Comparison of ENCODE assay signal across 16 cellular contexts in genomic region chr4:120754590-120754989, GRCh38.
"Had no signal": no experiment of that assay in that cellular context is flagged by ENCODE, and none has a peak within 500 bp of the region (broad histone marks: within the 10 kb centered on the region; RNA-seq: fewer than 3 reads in every experiment).

No MANE protein-coding gene starts in this region.

- H3K9me3 ChIP-seq: mucosa of descending colon, prostate gland, sigmoid colon had no signal

- H3K4me3 ChIP-seq: gastroesophageal sphincter, lung, mucosa of descending colon, prostate gland, sigmoid colon had no signal

- DNase-seq: activated CD4-positive, alpha-beta T cell treated with anti-CD3 and anti-CD28 coated beads, Interleukin-2, amount 10 ng/mL, durations not matched to agents 24 days and 14 days; activated naive CD4-positive, alpha-beta T cell treated with anti-CD3 and anti-CD28 coated beads, Interleukin-2, amount 10 ng/mL, durations not matched to agents 7 days and 5 days; caudate nucleus; effector memory CD4-positive, alpha-beta T cell; hippocampal formation; natural killer cell; nucleus accumbens; sigmoid colon; stimulated activated CD4-positive, alpha-beta T cell treated with anti-CD3 and anti-CD28 coated beads, Interleukin-2, amount 100 ng/mL, for 24 hours; T-helper 1 cell had no signal

- H3K27ac ChIP-seq: epithelial cell of prostate, gastroesophageal sphincter, prostate gland, sigmoid colon had no signal

- H3K4me1 ChIP-seq: gastroesophageal sphincter, prostate gland, sigmoid colon had no signal

- H3K27me3 ChIP-seq: gastroesophageal sphincter, sigmoid colon had no signal

- H3K36me3 ChIP-seq: prostate gland had no signal

- ATAC-seq: activated T-helper 17 cell treated with anti-CD3 and anti-CD28 coated beads, Interleukin-2, amount 50 U/mL, for 72 hours; gastroesophageal sphincter; natural killer cell had no signal
